ENCODE assay signal across 12 cellular contexts in the genomic region with DNA sequence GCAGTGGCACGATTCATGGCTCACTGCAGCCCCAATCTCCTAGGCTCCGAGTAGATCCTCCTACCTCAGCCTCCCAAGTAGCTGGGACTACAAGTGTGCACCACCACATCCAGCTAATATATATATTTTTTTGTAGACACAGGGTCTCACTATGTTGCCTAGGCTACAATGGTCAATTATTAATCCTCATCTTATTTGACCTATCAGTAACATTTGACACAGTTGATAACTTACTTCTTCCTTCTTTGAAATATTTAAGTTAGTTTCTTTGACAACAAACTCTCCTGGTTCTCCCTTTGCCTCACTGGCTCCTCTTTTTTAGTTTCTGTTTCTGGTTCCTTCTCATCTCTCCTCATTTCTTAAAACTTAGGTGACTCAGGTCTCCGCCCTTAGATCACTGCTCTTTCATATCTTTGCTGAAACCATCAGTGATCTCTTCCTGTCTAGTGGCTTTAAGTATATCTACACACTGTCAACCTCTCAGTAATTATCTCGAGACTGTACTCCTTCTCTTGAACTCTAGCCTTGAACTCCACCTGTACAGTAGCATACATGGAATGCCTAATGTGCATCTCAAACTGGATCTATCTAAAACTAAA. TPM values are rescaled to one million over a fixed set of nuclear protein-coding genes. Genes with fewer than 3 reads are reported as not detected.
A peak's percentile ranks its signal among the peaks of the same experiment; 100 is the strongest.
DNase-seq lines count a peak whose midpoint lies in the region; ATAC-seq and TF ChIP-seq lines count a peak whose summit lies in the region.
"Had no signal": no experiment of that assay in that cellular context is flagged by ENCODE, and none has a peak within 500 bp of the region (broad histone marks: within the 10 kb centered on the region; RNA-seq: fewer than 3 reads in every experiment).

No MANE protein-coding gene starts in this region.

- H3K27me3 ChIP-seq in MM.1S (replicated peaks; ENCODE audit: insufficient read depth, low read length): no peaks in the 10 kb centered on the region
- H3K27me3 ChIP-seq in GM23338 (ENCODE audit: insufficient read depth): no peaks in the 10 kb centered on the region
- H3K27me3 ChIP-seq in dorsolateral prefrontal cortex: no peaks in the 10 kb centered on the region
- H3K27me3 ChIP-seq: tibial artery had no signal

- H3K27ac ChIP-seq in MM.1S (ENCODE audit: low read length) (peak overlapping the region; percentile 25; the same call in 1 of the 2 replicates), GM23338 (ENCODE audit: low read depth) (no peak overlapping the region), dorsolateral prefrontal cortex (no peak overlapping the region)
- H3K27ac ChIP-seq: 22Rv1, tibial artery had no signal

- H3F3A ChIP-seq in MM.1S (ENCODE audit: insufficient read depth, low read length): 0 out of 2 replicates have a peak, but pooled peaks cover 6% of the 10 kb centered on the region
- H3F3A ChIP-seq in GM23338 (replicated peaks; ENCODE audit: low read depth): no peaks in the 10 kb centered on the region

- H2AFZ ChIP-seq in MM.1S (ENCODE audit: low read length): peak overlapping the region; percentile 33
- no peak overlapping the region for H2AFZ ChIP-seq in GM23338

- H3K4me1 ChIP-seq in MM.1S (ENCODE audit: low read length) (peaks cover 9% of the 10 kb centered on the region), mucosa of descending colon (ENCODE audit: low read depth) (peaks cover 3% of the 10 kb centered on the region), GM23338 (ENCODE audit: insufficient read depth) (peaks cover 11% of the 10 kb centered on the region; the same call in 1 of the 2 replicates)
- H3K4me1 ChIP-seq: tibial artery had no signal

- H3K4me3 Mint-ChIP-seq in GM23338: no peak overlapping the region

- H3K36me3 ChIP-seq in MM.1S (replicated peaks; ENCODE audit: insufficient read depth, low read length) (no peaks in the 10 kb centered on the region), mucosa of descending colon (ENCODE audit: low read depth) (no peaks in the 10 kb centered on the region), GM23338 (ENCODE audit: insufficient read depth) (peaks cover 22% of the 10 kb centered on the region)

- H3K36me3 Mint-ChIP-seq in GM23338 (ENCODE audit: low read depth): peaks cover 67% of the 10 kb centered on the region

- peak; percentile 99 for ATAC-seq in activated CD4-positive, CD25-positive, alpha-beta regulatory T cell treated with anti-CD3 and anti-CD28 coated beads, Interleukin-2, amount 50 U/mL, for 24 hours
- ATAC-seq in HG02623 (IDR thresholded peaks at IDR 0.05; ENCODE audit: unreplicated experiment) (peak; percentile 77), mucosa of descending colon (peak; percentile 65), GM23338 (no peak)

- peaks cover 2% of the 10 kb centered on the region for H3K27me3 Mint-ChIP-seq in GM23338 (ENCODE audit: insufficient read depth, low read depth, poor library complexity)

- intact Hi-C loops in mucosa of descending colon (cut with DNase I, micrococcal nuclease) (no loop called here), dorsolateral prefrontal cortex (cut with DNase I) (no loop called here), posterior vena cava (cut with DNase I) (no loop called here)

- no peak overlapping the region for H3K4me3 ChIP-seq in MM.1S (ENCODE audit: low read length)
- H3K4me3 ChIP-seq in mucosa of descending colon: no peak overlapping the region
- no peak overlapping the region for H3K4me3 ChIP-seq in GM23338
- H3K4me3 ChIP-seq in dorsolateral prefrontal cortex: no peak overlapping the region
- H3K4me3 ChIP-seq: tibial artery had no signal

- no peaks in the 10 kb centered on the region for H4K20me1 ChIP-seq in MM.1S (ENCODE audit: insufficient read depth, low read length)
- no peaks in the 10 kb centered on the region; the same call in 1 of the 2 replicates for H4K20me1 ChIP-seq in GM23338 (replicated peaks; ENCODE audit: insufficient read depth)

- no peak overlapping the region for H3K9ac ChIP-seq in MM.1S (ENCODE audit: low read length)

- no peak overlapping the region for H3K27ac Mint-ChIP-seq in GM23338

- peaks cover 5% of the 10 kb centered on the region; the same call in 2 of the 3 replicates for H3K4me1 Mint-ChIP-seq in GM23338

- H3K9me3 Mint-ChIP-seq in GM23338: 0 out of 3 replicates have a peak, but pooled peaks cover 5% of the 10 kb centered on the region

- peak overlapping the region; percentile 38 for H3K4me2 ChIP-seq in MM.1S (ENCODE audit: low read depth, low read length)
- no peak overlapping the region for H3K4me2 ChIP-seq in GM23338

- H3K79me2 ChIP-seq in MM.1S (ENCODE audit: low read length): no peaks in the 10 kb centered on the region
- peaks cover 17% of the 10 kb centered on the region for H3K79me2 ChIP-seq in GM23338 (replicated peaks; ENCODE audit: insufficient read depth)

- TF ChIP-seq CTCF in MM.1S (IDR thresholded peaks at IDR 0.05; ENCODE audit: low read length) (no peak), mucosa of descending colon (IDR thresholded peaks at IDR 0.05) (no peak), GM23338 (conservative IDR thresholded peaks at IDR 0.05; ENCODE audit: low read depth in 2 of 2) (no peak), dorsolateral prefrontal cortex (IDR thresholded peaks at IDR 0.05 in 54 of 56, conservative IDR thresholded peaks at IDR 0.05 in 2 of 56; ENCODE audit: low read depth in 1 of 56, partially characterized antibody in 56 of 56) (no peak)

- H3K9me3 ChIP-seq in MM.1S (replicated peaks; ENCODE audit: insufficient read depth, low read length): no peaks in the 10 kb centered on the region
- H3K9me3 ChIP-seq in mucosa of descending colon: peaks cover 3% of the 10 kb centered on the region
- H3K9me3 ChIP-seq: tibial artery had no signal

- no peak for DNase-seq in activated CD4-positive, CD25-positive, alpha-beta regulatory T cell treated with anti-CD3 and anti-CD28 coated beads, Interleukin-2, amount 50 U/mL, for 72 hours
- DNase-seq in MM.1S (peak; percentile 70), mucosa of descending colon (no peak), GM23338 (ENCODE audit: low spot score) (no peak), dorsolateral prefrontal cortex (no peak), posterior vena cava (ENCODE audit: low spot score) (no peak)
- DNase-seq: cortex of kidney, NCI-H1694, tibial artery had no signal

- H3K9me2 ChIP-seq in MM.1S (replicated peaks; ENCODE audit: insufficient read depth, low read length) (no peaks in the 10 kb centered on the region), GM23338 (ENCODE audit: insufficient read depth) (no peaks in the 10 kb centered on the region)

TF ChIP-seq in GM23338, 12 proteins besides CTCF, POLR2A, EP300 and RAD21:
- TF ChIP-seq NANOG (IDR thresholded peaks at IDR 0.05; ENCODE audit: borderline replicate concordance): no peak

RNA-seq across cellular contexts. Expression of a gene that starts 11.5 kb away (rescaled TPM):
- total RNA-seq in mucosa of descending colon (10 to 100 TPM; 14.0 to 22.1 (median 15.5) TPM), dorsolateral prefrontal cortex (10 to 100 TPM; 19.8 to 61.3 (median 33.4) TPM), posterior vena cava (10 to 100 TPM; 14.4 to 15.7 TPM)
- total RNA-seq in GM23338 (2014; rRNA removed; shearing (Covaris generic)): 26.5 and 28.7 TPM in 2 replicates
- 6.2 and 9.8 TPM in 2 replicates for polyA plus RNA-seq in GM23338 (2016; fragmentation: Nextera tagmentation; extraction: Ambion mirVana)
